In genomic region chr2:180570864-180571263, GRCh38 we compare ENCODE assay signal across 27 cellular contexts.
"Had no signal": no experiment of that assay in that cellular context is flagged by ENCODE, and none has a peak within 500 bp of the region (broad histone marks: within the 10 kb centered on the region; RNA-seq: fewer than 3 reads in every experiment).

No MANE protein-coding gene starts in this region.

- H3K36me3 ChIP-seq: colonic mucosa, gastrocnemius medialis, neural progenitor cell, right atrium auricular region, spleen, suprapubic skin, tibial artery, upper lobe of right lung, WERI-Rb-1 had no signal

- H3K9ac ChIP-seq: neural progenitor cell had no signal

- H2AFZ ChIP-seq: neural progenitor cell had no signal

- ATAC-seq: activated CD4-positive, CD25-positive, alpha-beta regulatory T cell treated with anti-CD3 and anti-CD28 coated beads, Interleukin-2, amount 50 U/mL, for 24 hours; activated naive CD8-positive, alpha-beta T cell treated with anti-CD3 and anti-CD28 coated beads, Interleukin-2, amount 50 U/mL, for 24 hours; body of pancreas; gastrocnemius medialis; left colon; natural killer cell; upper lobe of right lung had no signal

- H3K4me1 ChIP-seq: body of pancreas, colonic mucosa, gastrocnemius medialis, neural progenitor cell, right atrium auricular region, spleen, suprapubic skin, tibial artery, upper lobe of right lung had no signal

- DNase-seq: activated CD4-positive, alpha-beta T cell treated with anti-CD3 and anti-CD28 coated beads for 48 hours; activated CD4-positive, alpha-beta T cell treated with anti-CD3 and anti-CD28 coated beads, Interleukin-2, amount 50 U/mL, for 48 hours; activated CD8-positive, alpha-beta memory T cell treated with anti-CD3 and anti-CD28 coated beads for 24 hours; activated gamma-delta T cell treated with Interleukin-2 at 50 U/mL for 16 hours; activated naive CD8-positive, alpha-beta T cell treated with anti-CD3 and anti-CD28 coated beads, Interleukin-2, amount 50 U/mL, for 24 hours; activated T-cell treated with anti-CD3 and anti-CD28 coated beads, Interleukin-2, amount 50 U/mL, for 24 hours; anterior cingulate cortex; body of pancreas; colonic mucosa; effector CD8-positive, alpha-beta T cell; gastrocnemius medialis; glutamatergic neuron; hippocampal formation; kidney; left colon; natural killer cell; spleen; stimulated activated naive CD4-positive, alpha-beta T cell; T1000; tibial artery; upper lobe of right lung; WERI-Rb-1 had no signal

- H3K27me3 ChIP-seq: body of pancreas, colonic mucosa, gastrocnemius medialis, neural progenitor cell, right atrium auricular region, spleen, suprapubic skin, tibial artery, upper lobe of right lung had no signal

- H3K9me3 ChIP-seq: body of pancreas, colonic mucosa, gastrocnemius medialis, right atrium auricular region, spleen, suprapubic skin, tibial artery, upper lobe of right lung had no signal

- H3K4me2 ChIP-seq: neural progenitor cell had no signal

- H3K4me3 ChIP-seq: body of pancreas, colonic mucosa, gastrocnemius medialis, neural progenitor cell, right atrium auricular region, spleen, suprapubic skin, tibial artery, upper lobe of right lung had no signal

- FAIRE-seq: endometrium, kidney had no signal

- H3K27ac ChIP-seq: body of pancreas, colonic mucosa, gastrocnemius medialis, neural progenitor cell, right atrium auricular region, spleen, suprapubic skin, tibial artery, upper lobe of right lung, WERI-Rb-1 had no signal
